In the genomic region with DNA sequence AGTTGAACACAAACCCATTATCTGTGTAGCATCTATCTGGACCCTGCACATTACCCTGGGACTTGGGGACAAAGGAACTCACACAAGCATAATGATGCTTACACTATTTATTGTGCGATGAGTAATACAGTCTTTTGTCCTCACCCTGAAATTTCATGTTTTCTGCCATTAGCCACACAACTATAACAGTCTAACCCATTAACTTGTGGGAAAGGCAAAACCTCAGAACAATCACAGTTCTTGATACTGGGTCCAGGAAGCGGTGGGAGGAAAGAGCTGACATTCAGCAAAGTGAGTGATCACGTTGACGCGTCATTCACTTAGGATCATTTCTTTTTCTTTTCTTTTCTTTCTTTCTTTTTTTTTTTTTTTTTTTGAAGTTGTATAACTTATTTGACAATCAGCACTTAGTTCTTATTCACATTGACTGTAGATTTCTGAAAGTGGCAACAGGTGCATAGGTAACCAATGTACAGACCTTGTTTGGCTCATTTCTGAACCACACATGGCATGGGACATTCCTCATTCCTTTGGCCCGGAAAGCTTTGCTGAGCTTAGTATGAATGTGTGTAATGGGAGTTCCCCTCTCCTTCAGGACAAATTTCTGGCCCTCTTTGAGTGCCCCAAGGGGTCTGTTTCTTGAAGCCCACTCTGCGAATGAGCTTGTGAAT, we compare ENCODE assay signal across 8 cellular contexts.
DNase-seq lines count a peak whose midpoint lies in the region; ATAC-seq and TF ChIP-seq lines count a peak whose summit lies in the region.
"Had no signal": no experiment of that assay in that cellular context is flagged by ENCODE, and none has a peak within 500 bp of the region (broad histone marks: within the 10 kb centered on the region; RNA-seq: fewer than 3 reads in every experiment).

No MANE protein-coding gene starts in this region.

- no peak overlapping the region for H3K4me3 ChIP-seq in neuronal stem cell (ENCODE audit: low read length in 2 of 2)
- H3K4me3 ChIP-seq in vagina, result no peak overlapping the region

- no peaks in the 10 kb centered on the region for H3K36me3 Mint-ChIP-seq in naive thymus-derived CD8-positive, alpha-beta T cell

- no peaks in the 10 kb centered on the region for H3K79me1 ChIP-seq in neuronal stem cell (ENCODE audit: low read depth, low read length)

- H3K14ac ChIP-seq in neuronal stem cell (ENCODE audit: low read length), result no peak overlapping the region

- H2BK12ac ChIP-seq in neuronal stem cell (ENCODE audit: low read length), result no peak overlapping the region

- H3K18ac ChIP-seq in neuronal stem cell (ENCODE audit: low read length), result no peak overlapping the region

- H3K4me2 ChIP-seq in neuronal stem cell (ENCODE audit: insufficient read depth, low read length, poor library complexity, severe bottlenecking), result no peak overlapping the region

- H3K4ac ChIP-seq in neuronal stem cell (ENCODE audit: low read length), result no peak overlapping the region

- H3K4me3 Mint-ChIP-seq in naive thymus-derived CD8-positive, alpha-beta T cell, result peak overlapping the region in 4 of 10 donors; percentile 2 to 62 (median 18)

- H2AFZ ChIP-seq in neuronal stem cell (ENCODE audit: low read length), result no peak overlapping the region

- DNase-seq in naive thymus-derived CD8-positive, alpha-beta T cell, result peak in 1 of 10 donors; percentile 17
- DNase-seq in DMS153 treated with DMSO at 0.1 percent for 48 hours (lab: John Stamatoyannopoulos, UW; ENCODE audit: unreplicated experiment), result no peak
- no peak for DNase-seq in neuronal stem cell (ENCODE audit: low spot score)
- no peak for DNase-seq in vagina (ENCODE audit: extremely low spot score in 2 of 2)
- DNase-seq: RPMI8226 had no signal

- H3K4me1 ChIP-seq in neuronal stem cell (ENCODE audit: control insufficient read depth in 2 of 2, insufficient read depth in 1 of 2, low read depth in 1 of 2, low read length in 2 of 2) (no peaks in the 10 kb centered on the region), vagina (no peaks in the 10 kb centered on the region)

- no peak overlapping the region for H2BK120ac ChIP-seq in neuronal stem cell (ENCODE audit: low read depth, low read length)

- no peak overlapping the region for H2BK5ac ChIP-seq in neuronal stem cell (ENCODE audit: low read length)

- TF ChIP-seq POLR2A in vagina (IDR thresholded peaks at IDR 0.05), result no peak

- H3K36me3 ChIP-seq in neuronal stem cell (replicated peaks in 1 of 2; ENCODE audit: control insufficient read depth in 2 of 2, insufficient read depth in 2 of 2, low read length in 2 of 2) (no peaks in the 10 kb centered on the region), vagina (no peaks in the 10 kb centered on the region)

- no CpG with 5 or more reads among the region's 7 CpGs for WGBS in neuronal stem cell (ENCODE audit: extremely low coverage in 2 of 2, insufficient read length in 2 of 2, insufficient replicate concordance in 1 of 2), 2 donors

- no peak overlapping the region for H3K9ac ChIP-seq in neuronal stem cell (ENCODE audit: low read depth, low read length, poor library complexity)

- peaks cover 5 to 22% (median 21%) of the 10 kb centered on the region in 4 donors for H3K4me1 Mint-ChIP-seq in naive thymus-derived CD8-positive, alpha-beta T cell

- H2AK5ac ChIP-seq in neuronal stem cell (ENCODE audit: low read depth, low read length), result no peak overlapping the region

- H3K27me3 ChIP-seq in neuronal stem cell (ENCODE audit: control insufficient read depth in 3 of 3, insufficient read depth in 3 of 3, low read depth in 1 of 3, low read length in 3 of 3) (peaks cover 0 to 8% (median 0%) of the 10 kb centered on the region in 3 experiments), vagina (no peaks in the 10 kb centered on the region)

- no peak overlapping the region for H3K23ac ChIP-seq in neuronal stem cell (ENCODE audit: low read depth, low read length, poor library complexity)

- H3K9me3 ChIP-seq in neuronal stem cell (replicated peaks in 1 of 2; ENCODE audit: control insufficient read depth in 2 of 2, insufficient read depth in 1 of 2, low read depth in 1 of 2, low read length in 2 of 2) (no peaks in the 10 kb centered on the region), vagina (no peaks in the 10 kb centered on the region)

- H4K91ac ChIP-seq in neuronal stem cell (ENCODE audit: low read depth, low read length, poor library complexity), result no peak overlapping the region

- no peak overlapping the region for H2BK15ac ChIP-seq in neuronal stem cell (ENCODE audit: low read length)

- H3K27ac ChIP-seq in neuronal stem cell (replicated peaks; ENCODE audit: low read length) (no peak overlapping the region), vagina (no peak overlapping the region)

- intact Hi-C loops in vagina (cut with DNase I), result no loop called here

- H3K9me3 Mint-ChIP-seq in naive thymus-derived CD8-positive, alpha-beta T cell, result no peaks in the 10 kb centered on the region

- ATAC-seq in GM18868 (IDR thresholded peaks at IDR 0.05; ENCODE audit: unreplicated experiment) (peak; percentile 45), GM21786 (IDR thresholded peaks at IDR 0.05; ENCODE audit: unreplicated experiment) (peak; percentile 53), HG03575 (IDR thresholded peaks at IDR 0.05; ENCODE audit: extremely low read depth, insufficient number of reproducible peaks, low FRiP score, unreplicated experiment) (peak; percentile 45)
- ATAC-seq in naive thymus-derived CD8-positive, alpha-beta T cell, result peak; percentile 23 to 33

- H3K27me3 Mint-ChIP-seq in naive thymus-derived CD8-positive, alpha-beta T cell, result peaks cover 0 to 4% (median 0%) of the 10 kb centered on the region in 5 donors

- POLR2A ChIA-PET in naive thymus-derived CD8-positive, alpha-beta T cell (lab: Charles Lee), result no interaction called here

- peak overlapping the region in 5 of 10 donors; percentile 1 to 89 (median 87) for H3K27ac Mint-ChIP-seq in naive thymus-derived CD8-positive, alpha-beta T cell

- TF ChIP-seq CTCF in vagina (IDR thresholded peaks at IDR 0.05), result no peak

- H4K8ac ChIP-seq in neuronal stem cell (ENCODE audit: low read depth, low read length), result no peak overlapping the region
